In genomic region chr17:2899911-2900310, GRCh38 we compare ENCODE assay signal across 19 cellular contexts.
A peak's percentile ranks its signal among the peaks of the same experiment; 100 is the strongest.
DNase-seq lines count a peak whose midpoint lies in the region; ATAC-seq and TF ChIP-seq lines count a peak whose summit lies in the region.
"Had no signal": no experiment of that assay in that cellular context is flagged by ENCODE, and none has a peak within 500 bp of the region (broad histone marks: within the 10 kb centered on the region; RNA-seq: fewer than 3 reads in every experiment).

No MANE protein-coding gene starts in this region.

- ATAC-seq in HG03520 (IDR thresholded peaks at IDR 0.05; ENCODE audit: unreplicated experiment) (no peak), HG02840 (IDR thresholded peaks at IDR 0.05; ENCODE audit: low FRiP score, unreplicated experiment) (no peak)
- ATAC-seq: Panc1 had no signal

- no peak for TF ChIP-seq EP300 in stomach (IDR thresholded peaks at IDR 0.05)

- no peaks in the 10 kb centered on the region for H3K36me3 ChIP-seq in stomach
- H3K36me3 ChIP-seq: ascending aorta, BE2C, esophagus muscularis mucosa, HAP-1, ovary, SJSA1 had no signal

- peak overlapping the region; percentile 70 to 89 (median 78) for H3K27ac ChIP-seq in stomach
- H3K27ac ChIP-seq: ascending aorta, esophagus muscularis mucosa, ovary, SJSA1 had no signal

- TF ChIP-seq CTCF in stomach (IDR thresholded peaks at IDR 0.05), result no peak

- DNase-seq in NCI-H1417 (lab: John Stamatoyannopoulos, UW) (peak; percentile 10 to 47 (median 46)), NCI-H1417 treated with DMSO at 0.1 percent for 48 hours (lab: John Stamatoyannopoulos, UW) (no peak), NCI-H2107 (lab: John Stamatoyannopoulos, UW) (peak; percentile 65), kidney glomerular epithelial cell (lab: John Stamatoyannopoulos, UW) (peak; percentile 5), stomach (peak; percentile 67), occipital lobe (lab: John Stamatoyannopoulos, UW) (no peak)
- DNase-seq: activated CD4-positive, alpha-beta memory T cell treated with anti-CD3 and anti-CD28 coated beads for 36 hours; BE2C; effector CD8-positive, alpha-beta T cell; NCI-H2171; ovary; stimulated activated CD4-positive, alpha-beta T cell treated with anti-CD3 and anti-CD28 coated beads, Interleukin-1b, Interleukin-23, amount 100 ng/mL, for 48 hours had no signal

- WGBS in stomach, 5 donors, result 22 to 45% (median 30%) methylated on average over 8 of the region's 8 CpGs

- peaks cover 26 to 63% (median 33%) of the 10 kb centered on the region in 4 donors for H3K4me1 ChIP-seq in stomach
- H3K4me1 ChIP-seq: ascending aorta, HAP-1, SJSA1 had no signal

- no peak overlapping the region for H3K4me3 ChIP-seq in stomach
- H3K4me3 ChIP-seq: ascending aorta, esophagus muscularis mucosa, HAP-1, ovary, SJSA1 had no signal

- H3K9me3 ChIP-seq in stomach, result no peaks in the 10 kb centered on the region
- H3K9me3 ChIP-seq: ascending aorta, BE2C, HAP-1, ovary, SJSA1 had no signal

- no peak for TF ChIP-seq POLR2A in stomach (IDR thresholded peaks at IDR 0.05)

- H3K27me3 ChIP-seq in stomach, result no peaks in the 10 kb centered on the region
- H3K27me3 ChIP-seq: ascending aorta, BE2C, esophagus muscularis mucosa, ovary, SJSA1 had no signal

- intact Hi-C loops in stomach (cut with DNase I; ENCODE audit: low total_unique reads), result no loop called here

Comparison
In these comparisons a context has a peak if more than half of its experiments do, and no peak if none do; other contexts are left out.
1. DNase-seq: peak in NCI-H1417 (3 of 3), NCI-H2107 (single experiment), kidney glomerular epithelial cell (single experiment) and stomach (single experiment); none in NCI-H1417 treated with DMSO at 0.1 percent for 48 hours (single experiment) and occipital lobe (single experiment).